Comparison of ENCODE assay signal across 18 cellular contexts in the genomic region with DNA sequence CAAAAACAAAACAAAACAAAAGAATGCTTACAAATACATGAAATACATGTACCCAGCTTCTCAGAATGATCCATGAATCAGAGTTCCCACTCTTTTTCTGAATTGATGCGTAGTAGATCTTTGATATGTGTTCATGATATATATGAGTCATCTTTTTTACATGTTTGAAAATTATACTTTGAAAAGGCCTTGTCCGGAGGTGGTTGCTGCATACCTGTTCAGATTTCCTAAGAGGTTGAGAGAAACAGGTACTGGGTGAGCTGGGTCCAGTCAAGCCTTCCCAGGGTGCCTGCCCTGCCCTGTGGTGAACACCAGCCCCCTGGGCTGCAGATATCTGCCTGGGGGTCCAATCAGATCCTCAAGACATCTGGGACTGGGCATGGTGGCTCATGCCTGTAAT. TPM values are rescaled to one million over a fixed set of nuclear protein-coding genes. Genes with fewer than 3 reads are reported as not detected.
"Had no signal": no experiment of that assay in that cellular context is flagged by ENCODE, and none has a peak within 500 bp of the region (broad histone marks: within the 10 kb centered on the region; RNA-seq: fewer than 3 reads in every experiment).

No MANE protein-coding gene starts in this region.

RNA-seq across cellular contexts. Expression of gene SPDYE2B, which starts 25.4 kb away (rescaled TPM):
- total RNA-seq: chondrocyte, dermis microvascular lymphatic vessel endothelial cell, endodermal cell, endothelial cell of umbilical vein, frontal cortex, glomerular endothelial cell, heart left ventricle, kidney epithelial cell, left colon, liver, lung microvascular endothelial cell, occipital lobe, pancreas, progenitor cell of endocrine pancreas, stomach, thoracic aorta, transverse colon, urinary bladder had no signal
- polyA plus RNA-seq: endothelial cell of umbilical vein, heart left ventricle, pancreas, stomach, urinary bladder had no signal
